2 cellular contexts compared by ENCODE assay signal in genomic region chr22:42236268-42236667, GRCh38.
TF ChIP-seq lines count a peak whose summit lies in the region.

No MANE protein-coding gene starts in this region.

TF ChIP-seq in GM23338, 12 proteins besides CTCF, POLR2A, EP300 and RAD21:
- TF ChIP-seq NANOG (IDR thresholded peaks at IDR 0.05; ENCODE audit: borderline replicate concordance), result no peak
- no peak for TF ChIP-seq ETS1 (IDR thresholded peaks at IDR 0.05)
- TF ChIP-seq EZH2phosphoT487 (IDR thresholded peaks at IDR 0.05; ENCODE audit: unreplicated experiment), result no peak
- no peak for TF ChIP-seq EZH2 (IDR thresholded peaks at IDR 0.05; ENCODE audit: low read depth, unreplicated experiment)
- TF ChIP-seq JUNB (IDR thresholded peaks at IDR 0.05; ENCODE audit: unreplicated experiment), result no peak
- TF ChIP-seq POLR2AphosphoS5 (IDR thresholded peaks at IDR 0.05; ENCODE audit: low read depth), result no peak
- no peak for TF ChIP-seq CREB1 (CRISPR knock-in tag; IDR thresholded peaks at IDR 0.05; ENCODE audit: low read depth)
- no peak for TF ChIP-seq STAT1 (IDR thresholded peaks at IDR 0.05; ENCODE audit: unreplicated experiment)
- TF ChIP-seq ZNF114 (CRISPR knock-in tag; IDR thresholded peaks at IDR 0.05), result no peak
- TF ChIP-seq, protein P1, sequence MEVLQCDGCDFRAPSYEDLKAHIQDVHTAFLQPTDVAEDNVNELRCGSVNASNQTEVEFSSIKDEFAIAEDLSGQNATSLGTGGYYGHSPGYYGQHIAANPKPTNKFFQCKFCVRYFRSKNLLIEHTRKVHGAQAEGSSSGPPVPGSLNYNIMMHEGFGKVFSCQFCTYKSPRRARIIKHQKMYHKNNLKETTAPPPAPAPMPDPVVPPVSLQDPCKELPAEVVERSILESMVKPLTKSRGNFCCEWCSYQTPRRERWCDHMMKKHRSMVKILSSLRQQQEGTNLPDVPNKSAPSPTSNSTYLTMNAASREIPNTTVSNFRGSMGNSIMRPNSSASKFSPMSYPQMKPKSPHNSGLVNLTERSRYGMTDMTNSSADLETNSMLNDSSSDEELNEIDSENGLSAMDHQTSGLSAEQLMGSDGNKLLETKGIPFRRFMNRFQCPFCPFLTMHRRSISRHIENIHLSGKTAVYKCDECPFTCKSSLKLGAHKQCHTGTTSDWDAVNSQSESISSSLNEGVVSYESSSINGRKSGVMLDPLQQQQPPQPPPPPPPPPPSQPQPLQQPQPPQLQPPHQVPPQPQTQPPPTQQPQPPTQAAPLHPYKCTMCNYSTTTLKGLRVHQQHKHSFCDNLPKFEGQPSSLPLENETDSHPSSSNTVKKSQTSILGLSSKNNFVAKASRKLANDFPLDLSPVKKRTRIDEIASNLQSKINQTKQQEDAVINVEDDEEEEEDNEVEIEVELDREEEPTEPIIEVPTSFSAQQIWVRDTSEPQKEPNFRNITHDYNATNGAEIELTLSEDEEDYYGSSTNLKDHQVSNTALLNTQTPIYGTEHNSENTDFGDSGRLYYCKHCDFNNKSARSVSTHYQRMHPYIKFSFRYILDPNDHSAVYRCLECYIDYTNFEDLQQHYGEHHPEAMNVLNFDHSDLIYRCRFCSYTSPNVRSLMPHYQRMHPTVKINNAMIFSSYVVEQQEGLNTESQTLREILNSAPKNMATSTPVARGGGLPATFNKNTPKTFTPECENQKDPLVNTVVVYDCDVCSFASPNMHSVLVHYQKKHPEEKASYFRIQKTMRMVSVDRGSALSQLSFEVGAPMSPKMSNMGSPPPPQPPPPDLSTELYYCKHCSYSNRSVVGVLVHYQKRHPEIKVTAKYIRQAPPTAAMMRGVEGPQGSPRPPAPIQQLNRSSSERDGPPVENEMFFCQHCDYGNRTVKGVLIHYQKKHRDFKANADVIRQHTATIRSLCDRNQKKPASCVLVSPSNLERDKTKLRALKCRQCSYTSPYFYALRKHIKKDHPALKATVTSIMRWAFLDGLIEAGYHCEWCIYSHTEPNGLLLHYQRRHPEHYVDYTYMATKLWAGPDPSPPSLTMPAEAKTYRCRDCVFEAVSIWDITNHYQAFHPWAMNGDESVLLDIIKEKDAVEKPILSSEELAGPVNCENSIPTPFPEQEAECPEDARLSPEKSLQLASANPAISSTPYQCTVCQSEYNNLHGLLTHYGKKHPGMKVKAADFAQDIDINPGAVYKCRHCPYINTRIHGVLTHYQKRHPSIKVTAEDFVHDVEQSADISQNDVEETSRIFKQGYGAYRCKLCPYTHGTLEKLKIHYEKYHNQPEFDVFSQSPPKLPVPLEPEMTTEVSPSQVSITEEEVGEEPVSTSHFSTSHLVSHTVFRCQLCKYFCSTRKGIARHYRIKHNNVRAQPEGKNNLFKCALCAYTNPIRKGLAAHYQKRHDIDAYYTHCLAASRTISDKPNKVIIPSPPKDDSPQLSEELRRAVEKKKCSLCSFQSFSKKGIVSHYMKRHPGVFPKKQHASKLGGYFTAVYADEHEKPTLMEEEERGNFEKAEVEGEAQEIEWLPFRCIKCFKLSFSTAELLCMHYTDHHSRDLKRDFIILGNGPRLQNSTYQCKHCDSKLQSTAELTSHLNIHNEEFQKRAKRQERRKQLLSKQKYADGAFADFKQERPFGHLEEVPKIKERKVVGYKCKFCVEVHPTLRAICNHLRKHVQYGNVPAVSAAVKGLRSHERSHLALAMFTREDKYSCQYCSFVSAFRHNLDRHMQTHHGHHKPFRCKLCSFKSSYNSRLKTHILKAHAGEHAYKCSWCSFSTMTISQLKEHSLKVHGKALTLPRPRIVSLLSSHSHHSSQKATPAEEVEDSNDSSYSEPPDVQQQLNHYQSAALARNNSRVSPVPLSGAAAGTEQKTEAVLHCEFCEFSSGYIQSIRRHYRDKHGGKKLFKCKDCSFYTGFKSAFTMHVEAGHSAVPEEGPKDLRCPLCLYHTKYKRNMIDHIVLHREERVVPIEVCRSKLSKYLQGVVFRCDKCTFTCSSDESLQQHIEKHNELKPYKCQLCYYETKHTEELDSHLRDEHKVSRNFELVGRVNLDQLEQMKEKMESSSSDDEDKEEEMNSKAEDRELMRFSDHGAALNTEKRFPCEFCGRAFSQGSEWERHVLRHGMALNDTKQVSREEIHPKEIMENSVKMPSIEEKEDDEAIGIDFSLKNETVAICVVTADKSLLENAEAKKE (CRISPR knock-in tag; IDR thresholded peaks at IDR 0.05), result no peak
- TF ChIP-seq, protein P2, sequence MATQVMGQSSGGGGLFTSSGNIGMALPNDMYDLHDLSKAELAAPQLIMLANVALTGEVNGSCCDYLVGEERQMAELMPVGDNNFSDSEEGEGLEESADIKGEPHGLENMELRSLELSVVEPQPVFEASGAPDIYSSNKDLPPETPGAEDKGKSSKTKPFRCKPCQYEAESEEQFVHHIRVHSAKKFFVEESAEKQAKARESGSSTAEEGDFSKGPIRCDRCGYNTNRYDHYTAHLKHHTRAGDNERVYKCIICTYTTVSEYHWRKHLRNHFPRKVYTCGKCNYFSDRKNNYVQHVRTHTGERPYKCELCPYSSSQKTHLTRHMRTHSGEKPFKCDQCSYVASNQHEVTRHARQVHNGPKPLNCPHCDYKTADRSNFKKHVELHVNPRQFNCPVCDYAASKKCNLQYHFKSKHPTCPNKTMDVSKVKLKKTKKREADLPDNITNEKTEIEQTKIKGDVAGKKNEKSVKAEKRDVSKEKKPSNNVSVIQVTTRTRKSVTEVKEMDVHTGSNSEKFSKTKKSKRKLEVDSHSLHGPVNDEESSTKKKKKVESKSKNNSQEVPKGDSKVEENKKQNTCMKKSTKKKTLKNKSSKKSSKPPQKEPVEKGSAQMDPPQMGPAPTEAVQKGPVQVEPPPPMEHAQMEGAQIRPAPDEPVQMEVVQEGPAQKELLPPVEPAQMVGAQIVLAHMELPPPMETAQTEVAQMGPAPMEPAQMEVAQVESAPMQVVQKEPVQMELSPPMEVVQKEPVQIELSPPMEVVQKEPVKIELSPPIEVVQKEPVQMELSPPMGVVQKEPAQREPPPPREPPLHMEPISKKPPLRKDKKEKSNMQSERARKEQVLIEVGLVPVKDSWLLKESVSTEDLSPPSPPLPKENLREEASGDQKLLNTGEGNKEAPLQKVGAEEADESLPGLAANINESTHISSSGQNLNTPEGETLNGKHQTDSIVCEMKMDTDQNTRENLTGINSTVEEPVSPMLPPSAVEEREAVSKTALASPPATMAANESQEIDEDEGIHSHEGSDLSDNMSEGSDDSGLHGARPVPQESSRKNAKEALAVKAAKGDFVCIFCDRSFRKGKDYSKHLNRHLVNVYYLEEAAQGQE (IDR thresholded peaks at IDR 0.05; ENCODE audit: unreplicated experiment), result no peak
- no peak for TF ChIP-seq ZNF331 (CRISPR knock-in tag; IDR thresholded peaks at IDR 0.05; ENCODE audit: low read depth)

TF ChIP-seq in H1, 55 proteins besides CTCF, POLR2A, EP300 and RAD21:
- TF ChIP-seq CHD2 (IDR thresholded peaks at IDR 0.05; ENCODE audit: low read length) (no peak), BACH1 (IDR thresholded peaks at IDR 0.05; ENCODE audit: low read length) (no peak), MAFK (IDR thresholded peaks at IDR 0.05; ENCODE audit: low read depth, low read length) (peak; percentile 33; the same call in 1 of the 2 replicates), GABPA (IDR thresholded peaks at IDR 0.05; ENCODE audit: borderline replicate concordance, insufficient read depth, low read length) (no peak)
